In genomic region chr20:33351696-33352095, GRCh38 we compare ENCODE assay signal across 18 cellular contexts. TPM values are rescaled to one million over a fixed set of nuclear protein-coding genes. Genes with fewer than 3 reads are reported as not detected.
DNase-seq lines count a peak whose midpoint lies in the region; ATAC-seq, FAIRE-seq and TF ChIP-seq lines count a peak whose summit lies in the region.
"Had no signal": no experiment of that assay in that cellular context is flagged by ENCODE, and none has a peak within 500 bp of the region (broad histone marks: within the 10 kb centered on the region; RNA-seq: fewer than 3 reads in every experiment).

No MANE protein-coding gene starts in this region.

- H3K27ac Mint-ChIP-seq in CD4-positive, CD25-positive, alpha-beta regulatory T cell, result peak overlapping the region in 2 of 3 donors; percentile 29 to 52
- H3K27ac Mint-ChIP-seq in CD8-positive, alpha-beta memory T cell, result peak overlapping the region in 7 of 8 donors; percentile 70 to 97 (median 82)
- no peak overlapping the region for H3K27ac Mint-ChIP-seq in CD8-positive, alpha-beta T cell

- intact Hi-C loops in CD8-positive, alpha-beta T cell (cut with DNase I, micrococcal nuclease), result no loop called here
- intact Hi-C loops in esophagus muscularis mucosa (cut with DNase I), result no loop called here

- no CpG with 5 or more reads among the region's 3 CpGs for WGBS in mesendoderm (ENCODE audit: extremely low coverage, insufficient coverage, low lambda C conversion rate)
- 90% methylated on average over 3 of the region's 3 CpGs for WGBS in esophagus muscularis mucosa

- H3K4me2 ChIP-seq in mesendoderm (ENCODE audit: low read length), result no peak overlapping the region

- H3K4me3 Mint-ChIP-seq in CD4-positive, CD25-positive, alpha-beta regulatory T cell, result no peak overlapping the region
- H3K4me3 Mint-ChIP-seq in CD8-positive, alpha-beta memory T cell, result no peak overlapping the region
- no peak overlapping the region for H3K4me3 Mint-ChIP-seq in CD8-positive, alpha-beta T cell

- peaks cover 49% of the 10 kb centered on the region for H3K36me3 Mint-ChIP-seq in CD4-positive, CD25-positive, alpha-beta regulatory T cell
- H3K36me3 Mint-ChIP-seq in CD8-positive, alpha-beta memory T cell, result peaks cover 8 to 68% (median 11%) of the 10 kb centered on the region in 3 donors
- peaks cover 68% of the 10 kb centered on the region for H3K36me3 Mint-ChIP-seq in CD8-positive, alpha-beta T cell

- no peak overlapping the region for H2BK5ac ChIP-seq in mesendoderm (ENCODE audit: low read length)

- H3K27me3 Mint-ChIP-seq in CD4-positive, CD25-positive, alpha-beta regulatory T cell, result no peaks in the 10 kb centered on the region
- H3K27me3 Mint-ChIP-seq in CD8-positive, alpha-beta memory T cell, result no peaks in the 10 kb centered on the region
- H3K27me3 Mint-ChIP-seq in CD8-positive, alpha-beta T cell (ENCODE audit: low read depth), result no peaks in the 10 kb centered on the region

- TF ChIP-seq CTCF in CD8-positive, alpha-beta T cell (IDR thresholded peaks at IDR 0.05), result no peak
- TF ChIP-seq CTCF in esophagus muscularis mucosa (IDR thresholded peaks at IDR 0.05), result no peak

- H3K23ac ChIP-seq in mesendoderm (ENCODE audit: low read length), result no peak overlapping the region

- no peak overlapping the region for H2BK120ac ChIP-seq in mesendoderm (ENCODE audit: low read depth, low read length)

- no peak overlapping the region for H3K9ac ChIP-seq in mesendoderm (ENCODE audit: low read length)

- no peaks in the 10 kb centered on the region for H3K9me3 ChIP-seq in CD4-positive, CD25-positive, alpha-beta regulatory T cell (ENCODE audit: control insufficient read depth in 2 of 2, low read length in 2 of 2)
- H3K9me3 ChIP-seq in CD8-positive, alpha-beta memory T cell (ENCODE audit: low read length), result no peaks in the 10 kb centered on the region
- no peaks in the 10 kb centered on the region for H3K9me3 ChIP-seq in CD8-positive, alpha-beta T cell (ENCODE audit: low read length)
- no peaks in the 10 kb centered on the region for H3K9me3 ChIP-seq in esophagus muscularis mucosa

- no peak overlapping the region for H3K18ac ChIP-seq in mesendoderm (ENCODE audit: low read length)

- CTCF ChIA-PET in CD8-positive, alpha-beta memory T cell (lab: Charles Lee), result no interaction called here
- CTCF ChIA-PET in CD8-positive, alpha-beta T cell (lab: Charles Lee), result interaction anchor here (0.6 kb wide), 1 partner anchor 247 kb away, joined by 3 read pairs; no protein-coding TSS in a partner anchor

- no peaks in the 10 kb centered on the region for H3K79me2 ChIP-seq in mesendoderm (ENCODE audit: control insufficient read depth, insufficient read depth, low read length)

- FAIRE-seq in H54 (lab: Jason Lieb, UNC), result no peak

- H3K4me1 Mint-ChIP-seq in CD4-positive, CD25-positive, alpha-beta regulatory T cell, result peaks cover 0 to 4% (median 0%) of the 10 kb centered on the region in 4 donors
- peaks cover 0 to 11% (median 5%) of the 10 kb centered on the region in 3 donors for H3K4me1 Mint-ChIP-seq in CD8-positive, alpha-beta memory T cell
- peaks cover 2% of the 10 kb centered on the region for H3K4me1 Mint-ChIP-seq in CD8-positive, alpha-beta T cell (ENCODE audit: low read depth)

- no peaks in the 10 kb centered on the region for H3K27me3 ChIP-seq in CD4-positive, CD25-positive, alpha-beta regulatory T cell (ENCODE audit: control insufficient read depth, insufficient read depth, low read length)
- H3K27me3 ChIP-seq in CD8-positive, alpha-beta memory T cell (ENCODE audit: insufficient read depth, low read length, poor library complexity, severe bottlenecking), result no peaks in the 10 kb centered on the region
- no peaks in the 10 kb centered on the region for H3K27me3 ChIP-seq in mesendoderm (ENCODE audit: insufficient read depth, low read length, poor library complexity)
- H3K27me3 ChIP-seq in CD8-positive, alpha-beta T cell (ENCODE audit: insufficient read depth, low read length), result no peaks in the 10 kb centered on the region
- no peaks in the 10 kb centered on the region for H3K27me3 ChIP-seq in esophagus muscularis mucosa

- no peaks in the 10 kb centered on the region for H3K9me3 Mint-ChIP-seq in CD4-positive, CD25-positive, alpha-beta regulatory T cell
- H3K9me3 Mint-ChIP-seq in CD8-positive, alpha-beta memory T cell, result no peaks in the 10 kb centered on the region
- no peaks in the 10 kb centered on the region for H3K9me3 Mint-ChIP-seq in CD8-positive, alpha-beta T cell

- no peak for TF ChIP-seq EP300 in esophagus muscularis mucosa (IDR thresholded peaks at IDR 0.05)

- no peak for TF ChIP-seq POLR2A in H54 (IDR thresholded peaks at IDR 0.05; ENCODE audit: low read depth, low read length)
- TF ChIP-seq POLR2A in esophagus muscularis mucosa (IDR thresholded peaks at IDR 0.05; ENCODE audit: low read depth), result no peak

- no peak overlapping the region for H4K8ac ChIP-seq in mesendoderm (ENCODE audit: low read depth, low read length)

- no peak overlapping the region for H3K27ac ChIP-seq in CD4-positive, CD25-positive, alpha-beta regulatory T cell (ENCODE audit: insufficient read depth, low read length, poor library complexity, severe bottlenecking)
- H3K27ac ChIP-seq in CD8-positive, alpha-beta memory T cell (ENCODE audit: low read depth, low read length), result no peak overlapping the region
- no peak overlapping the region for H3K27ac ChIP-seq in mesendoderm (ENCODE audit: low read depth, low read length)
- H3K27ac ChIP-seq in CD8-positive, alpha-beta T cell (ENCODE audit: low read depth, low read length), result no peak overlapping the region
- H3K27ac ChIP-seq in esophagus muscularis mucosa (replicated peaks in 1 of 4), result no peak overlapping the region

- H3K4me3 ChIP-seq in CD4-positive, CD25-positive, alpha-beta regulatory T cell (ENCODE audit: low read depth, low read length), result no peak overlapping the region
- H3K4me3 ChIP-seq in CD8-positive, alpha-beta memory T cell (ENCODE audit: low read length), result no peak overlapping the region
- H3K4me3 ChIP-seq in mesendoderm (ENCODE audit: low read length) (no peak overlapping the region), esophagus muscularis mucosa (no peak overlapping the region)
- H3K4me3 ChIP-seq in CD8-positive, alpha-beta T cell (ENCODE audit: low read depth, low read length), result no peak overlapping the region

- H2AK5ac ChIP-seq in mesendoderm (ENCODE audit: low read length), result no peak overlapping the region

- no peak for ATAC-seq in CD4-positive, CD25-positive, alpha-beta regulatory T cell (ENCODE audit: low read depth in 2 of 2)
- ATAC-seq in CD8-positive, alpha-beta T cell, result no peak
- ATAC-seq: Panc1 had no signal

- H3K36me3 ChIP-seq in CD4-positive, CD25-positive, alpha-beta regulatory T cell (ENCODE audit: control insufficient read depth, insufficient read depth, low read length), result peaks cover 26% of the 10 kb centered on the region
- H3K36me3 ChIP-seq in CD8-positive, alpha-beta memory T cell (ENCODE audit: insufficient read depth, low read length), result peaks cover 4% of the 10 kb centered on the region
- H3K36me3 ChIP-seq in mesendoderm (ENCODE audit: control insufficient read depth, insufficient read depth, low read length) (no peaks in the 10 kb centered on the region), esophagus muscularis mucosa (peaks cover 0 to 56% (median 43%) of the 10 kb centered on the region in 4 donors)
- H3K36me3 ChIP-seq in CD8-positive, alpha-beta T cell (ENCODE audit: insufficient read depth, low read length), result peaks cover 8% of the 10 kb centered on the region

- H3K4ac ChIP-seq in mesendoderm (ENCODE audit: low read depth, low read length), result no peak overlapping the region

- H3K4me1 ChIP-seq in CD4-positive, CD25-positive, alpha-beta regulatory T cell (ENCODE audit: control insufficient read depth, insufficient read depth, low read length, poor library complexity, severe bottlenecking), result no peaks in the 10 kb centered on the region
- H3K4me1 ChIP-seq in CD8-positive, alpha-beta memory T cell (ENCODE audit: insufficient read depth, low read length), result no peaks in the 10 kb centered on the region
- H3K4me1 ChIP-seq in mesendoderm (ENCODE audit: control insufficient read depth, low read depth, low read length) (no peaks in the 10 kb centered on the region), esophagus muscularis mucosa (no peaks in the 10 kb centered on the region)
- no peaks in the 10 kb centered on the region for H3K4me1 ChIP-seq in CD8-positive, alpha-beta T cell (ENCODE audit: insufficient read depth, low read length)

- POLR2A ChIA-PET in CD8-positive, alpha-beta memory T cell (lab: Charles Lee), result no interaction called here
- POLR2A ChIA-PET in CD8-positive, alpha-beta T cell (lab: Charles Lee), result no interaction called here

- no peak overlapping the region for H2BK15ac ChIP-seq in mesendoderm (replicated peaks; ENCODE audit: low read depth)

- DNase-seq in CD4-positive, CD25-positive, alpha-beta regulatory T cell, result no peak
- no peak for DNase-seq in CD8-positive, alpha-beta memory T cell
- DNase-seq in astrocyte of the hippocampus (ENCODE audit: low read depth, low spot score) (peak; percentile 28), mesendoderm (peak; percentile 52), H54 (ENCODE audit: insufficient read length, low spot score) (no peak), esophagus muscularis mucosa (ENCODE audit: extremely low spot score) (no peak), germinal center (ENCODE audit: low spot score) (no peak)
- no peak for DNase-seq in CD8-positive, alpha-beta T cell
- DNase-seq: ACHN, DMS153, Karpas-422, MM.1S, NCI-H187 treated with DMSO at 0.1 percent for 48 hours, NCI-H2171, NCI-H510A, NCI-H82, SHP77 had no signal

- no peak overlapping the region for H3K56ac ChIP-seq in mesendoderm (ENCODE audit: low read length)

- H3K79me1 ChIP-seq in mesendoderm (ENCODE audit: low read length), result no peaks in the 10 kb centered on the region

- H4K5ac ChIP-seq in mesendoderm (ENCODE audit: low read length), result no peak overlapping the region

RNA-seq across cellular contexts. Expression of gene CDK5RAP1, which starts 49.6 kb away (rescaled TPM):
- 48.0 TPM for total RNA-seq in CD4-positive, CD25-positive, alpha-beta regulatory T cell
- 10 to 100 TPM; 31.4 to 37.6 (median 34.6) TPM for polyA plus RNA-seq in CD4-positive, CD25-positive, alpha-beta regulatory T cell
- 10 to 100 TPM; 41.6 to 46.4 TPM for total RNA-seq in CD8-positive, alpha-beta memory T cell
- 33.5 TPM for polyA plus RNA-seq in CD8-positive, alpha-beta memory T cell
- polyA plus RNA-seq in mesendoderm (2013, experiment 1 of 2), result 23.9 TPM
- 22.7 TPM for polyA plus RNA-seq in mesendoderm (2013, experiment 2 of 2)
- total RNA-seq in CD8-positive, alpha-beta T cell, result 10 to 100 TPM; 60.7 to 69.9 TPM
- total RNA-seq in esophagus muscularis mucosa, result 10 to 100 TPM; 11.3 to 19.5 (median 16.9) TPM

Comparison
In these comparisons a context has a peak if more than half of its experiments do, and no peak if none do; other contexts are left out.
1. DNase-seq: peak in astrocyte of the hippocampus (single experiment) and mesendoderm (single experiment); none in CD4-positive, CD25-positive, alpha-beta regulatory T cell (0 of 3), CD8-positive, alpha-beta memory T cell (0 of 5), H54 (single experiment), CD8-positive, alpha-beta T cell (0 of 7), esophagus muscularis mucosa (single experiment) and germinal center (single experiment).